ENCODE assay signal across 12 cellular contexts in the genomic region with DNA sequence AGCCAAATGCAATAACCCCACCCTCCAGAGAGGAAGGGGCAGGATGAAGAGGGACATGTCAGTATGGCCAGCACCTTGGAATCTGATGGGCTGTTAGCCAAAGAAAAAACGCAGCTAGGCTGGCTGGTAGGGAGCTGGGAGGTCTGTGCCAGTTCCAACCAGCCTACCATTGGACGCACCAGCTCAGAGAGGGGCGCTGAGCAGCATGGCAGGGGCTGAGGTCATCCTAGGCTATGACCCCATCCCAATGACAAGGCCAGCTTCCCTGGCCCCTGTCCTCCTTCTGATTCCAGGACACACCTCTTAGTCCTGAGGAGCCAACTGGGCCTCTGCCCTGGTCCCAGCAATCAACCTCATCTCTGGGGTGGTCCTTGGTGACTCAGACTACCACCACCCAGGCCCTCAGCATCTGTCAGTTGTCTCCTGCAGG. TPM values are rescaled to one million over a fixed set of nuclear protein-coding genes. Genes with fewer than 3 reads are reported as not detected.
A peak's percentile ranks its signal among the peaks of the same experiment; 100 is the strongest.
DNase-seq lines count a peak whose midpoint lies in the region; ATAC-seq and TF ChIP-seq lines count a peak whose summit lies in the region.
"Had no signal": no experiment of that assay in that cellular context is flagged by ENCODE, and none has a peak within 500 bp of the region (broad histone marks: within the 10 kb centered on the region; RNA-seq: fewer than 3 reads in every experiment).

No MANE protein-coding gene starts in this region.

- H3K4me3 ChIP-seq in lower lobe of right lung (no peak overlapping the region), upper lobe of left lung (no peak overlapping the region)

- H3K36me3 ChIP-seq in lower lobe of right lung (peaks cover under 1% of the 10 kb centered on the region), upper lobe of left lung (no peaks in the 10 kb centered on the region)

- H3K4me3 Mint-ChIP-seq in MCF 10A (ENCODE audit: unreplicated experiment), result no peak overlapping the region
- H3K4me3 Mint-ChIP-seq in effector memory CD8-positive, alpha-beta T cell, result no peak overlapping the region

- peaks cover 70% of the 10 kb centered on the region for H3K4me1 Mint-ChIP-seq in MCF 10A (ENCODE audit: insufficient read depth, unreplicated experiment)
- H3K4me1 Mint-ChIP-seq in effector memory CD8-positive, alpha-beta T cell (ENCODE audit: low read depth in 2 of 2), result peaks cover 22 to 23% of the 10 kb centered on the region in 2 donors

- TF ChIP-seq POLR2A in upper lobe of left lung (IDR thresholded peaks at IDR 0.05), result no peak

- H3K27me3 ChIP-seq in lower lobe of right lung (ENCODE audit: low read depth) (no peaks in the 10 kb centered on the region), upper lobe of left lung (no peaks in the 10 kb centered on the region)

- H3K27ac ChIP-seq in lower lobe of right lung, result peak overlapping the region; percentile 40
- peak overlapping the region in 3 of 4 donors; percentile 2 to 35 (median 25) for H3K27ac ChIP-seq in upper lobe of left lung

- no peaks in the 10 kb centered on the region for H3K9me3 Mint-ChIP-seq in MCF 10A (ENCODE audit: unreplicated experiment)
- no peaks in the 10 kb centered on the region for H3K9me3 Mint-ChIP-seq in effector memory CD8-positive, alpha-beta T cell

- H3K36me3 Mint-ChIP-seq in MCF 10A (ENCODE audit: insufficient read depth, unreplicated experiment), result peaks cover 15% of the 10 kb centered on the region
- H3K36me3 Mint-ChIP-seq in effector memory CD8-positive, alpha-beta T cell (ENCODE audit: insufficient read depth), result no peaks in the 10 kb centered on the region

- peak overlapping the region; percentile 57 for H3K27ac Mint-ChIP-seq in MCF 10A (ENCODE audit: low read depth, unreplicated experiment)
- no peak overlapping the region for H3K27ac Mint-ChIP-seq in effector memory CD8-positive, alpha-beta T cell

- intact Hi-C loops in MCF 10A (cut with micrococcal nuclease), result no loop called here
- intact Hi-C loops in lower lobe of right lung (cut with DNase I), result no loop called here

- CTCF ChIA-PET in MCF 10A (lab: Yijun Ruan, JAX), result interaction anchor here (0.5 to 2.6 kb wide), 4 partner anchors 10 to 139 kb away, joined by 3 to 9 read pairs (median 4); no protein-coding TSS in a partner anchor

- TF ChIP-seq EP300 in Ishikawa (IDR thresholded peaks at IDR 0.05; ENCODE audit: borderline replicate concordance) (no peak), upper lobe of left lung (IDR thresholded peaks at IDR 0.05) (no peak)

- no peaks in the 10 kb centered on the region for H3K27me3 Mint-ChIP-seq in MCF 10A (ENCODE audit: insufficient read depth, unreplicated experiment)
- H3K27me3 Mint-ChIP-seq in effector memory CD8-positive, alpha-beta T cell, result peaks cover 6 to 22% of the 10 kb centered on the region in 2 donors

- POLR2A ChIA-PET in MCF 10A (lab: Yijun Ruan, JAX), result interaction anchor here (0.8 to 3.5 kb wide), 4 partner anchors 9 to 16 kb away, joined by 3 to 25 read pairs (median 4); no protein-coding TSS in a partner anchor

- WGBS in upper lobe of left lung, 2 donors, result 54% methylated on average over 3 of the region's 3 CpGs; no CpG with 5 or more reads in 1 of the 2 donors

- TF ChIP-seq RAD21 in Ishikawa (IDR thresholded peaks at IDR 0.05; ENCODE audit: low read depth), result no peak

- DNase-seq in MCF 10A (ENCODE audit: unreplicated experiment) (no peak), lower lobe of right lung (no peak), upper lobe of left lung (no peak), inferior parietal cortex (ENCODE audit: extremely low spot score) (no peak), GM03348 (ENCODE audit: low spot score) (no peak)
- no peak for DNase-seq in effector memory CD8-positive, alpha-beta T cell
- DNase-seq: amniotic stem cell; GOT3; Karpas-422; NCI-H446; stimulated activated CD8-positive, alpha-beta memory T cell treated with anti-CD3 and anti-CD28 coated beads, Interleukin-4, amount 100 ng/mL, for 48 hours had no signal

- peak; percentile 3 to 4 for ATAC-seq in lower lobe of right lung
- ATAC-seq in upper lobe of left lung (ENCODE audit: low FRiP score in 2 of 2), result no peak
- no peak for ATAC-seq in effector memory CD8-positive, alpha-beta T cell (replicated peaks)

- H3K9me3 ChIP-seq in lower lobe of right lung (no peaks in the 10 kb centered on the region), upper lobe of left lung (no peaks in the 10 kb centered on the region)

- H3K4me1 ChIP-seq in lower lobe of right lung (peaks cover 74% of the 10 kb centered on the region), upper lobe of left lung (peaks cover 55 to 63% (median 59%) of the 10 kb centered on the region in 4 donors)

- no peak for TF ChIP-seq CTCF in MCF 10A (IDR thresholded peaks at IDR 0.05; ENCODE audit: unreplicated experiment)
- TF ChIP-seq CTCF in lower lobe of right lung (IDR thresholded peaks at IDR 0.05), result no peak
- no peak for TF ChIP-seq CTCF in upper lobe of left lung (IDR thresholded peaks at IDR 0.05)

- BruUV-seq in MCF 10A (replicated peaks; lab: Mats Ljungman, UMichigan), result no TSS peak

TF ChIP-seq in Ishikawa, 13 proteins besides CTCF, POLR2A, EP300 and RAD21:
- TF ChIP-seq TAF1 (IDR thresholded peaks at IDR 0.05; ENCODE audit: low read depth), result no peak
- peak; percentile 34; the same call in 1 of the 2 replicates for TF ChIP-seq NFIC (IDR thresholded peaks at IDR 0.05)
- no peak for TF ChIP-seq EGR1 (IDR thresholded peaks at IDR 0.05)
- no peak for TF ChIP-seq ZBTB7A (IDR thresholded peaks at IDR 0.05; ENCODE audit: low read depth)
- no peak for TF ChIP-seq TEAD4 (IDR thresholded peaks at IDR 0.05)
- TF ChIP-seq, protein P1, sequence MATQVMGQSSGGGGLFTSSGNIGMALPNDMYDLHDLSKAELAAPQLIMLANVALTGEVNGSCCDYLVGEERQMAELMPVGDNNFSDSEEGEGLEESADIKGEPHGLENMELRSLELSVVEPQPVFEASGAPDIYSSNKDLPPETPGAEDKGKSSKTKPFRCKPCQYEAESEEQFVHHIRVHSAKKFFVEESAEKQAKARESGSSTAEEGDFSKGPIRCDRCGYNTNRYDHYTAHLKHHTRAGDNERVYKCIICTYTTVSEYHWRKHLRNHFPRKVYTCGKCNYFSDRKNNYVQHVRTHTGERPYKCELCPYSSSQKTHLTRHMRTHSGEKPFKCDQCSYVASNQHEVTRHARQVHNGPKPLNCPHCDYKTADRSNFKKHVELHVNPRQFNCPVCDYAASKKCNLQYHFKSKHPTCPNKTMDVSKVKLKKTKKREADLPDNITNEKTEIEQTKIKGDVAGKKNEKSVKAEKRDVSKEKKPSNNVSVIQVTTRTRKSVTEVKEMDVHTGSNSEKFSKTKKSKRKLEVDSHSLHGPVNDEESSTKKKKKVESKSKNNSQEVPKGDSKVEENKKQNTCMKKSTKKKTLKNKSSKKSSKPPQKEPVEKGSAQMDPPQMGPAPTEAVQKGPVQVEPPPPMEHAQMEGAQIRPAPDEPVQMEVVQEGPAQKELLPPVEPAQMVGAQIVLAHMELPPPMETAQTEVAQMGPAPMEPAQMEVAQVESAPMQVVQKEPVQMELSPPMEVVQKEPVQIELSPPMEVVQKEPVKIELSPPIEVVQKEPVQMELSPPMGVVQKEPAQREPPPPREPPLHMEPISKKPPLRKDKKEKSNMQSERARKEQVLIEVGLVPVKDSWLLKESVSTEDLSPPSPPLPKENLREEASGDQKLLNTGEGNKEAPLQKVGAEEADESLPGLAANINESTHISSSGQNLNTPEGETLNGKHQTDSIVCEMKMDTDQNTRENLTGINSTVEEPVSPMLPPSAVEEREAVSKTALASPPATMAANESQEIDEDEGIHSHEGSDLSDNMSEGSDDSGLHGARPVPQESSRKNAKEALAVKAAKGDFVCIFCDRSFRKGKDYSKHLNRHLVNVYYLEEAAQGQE (IDR thresholded peaks at IDR 0.05; ENCODE audit: low read depth), result no peak
- TF ChIP-seq, protein P2, sequence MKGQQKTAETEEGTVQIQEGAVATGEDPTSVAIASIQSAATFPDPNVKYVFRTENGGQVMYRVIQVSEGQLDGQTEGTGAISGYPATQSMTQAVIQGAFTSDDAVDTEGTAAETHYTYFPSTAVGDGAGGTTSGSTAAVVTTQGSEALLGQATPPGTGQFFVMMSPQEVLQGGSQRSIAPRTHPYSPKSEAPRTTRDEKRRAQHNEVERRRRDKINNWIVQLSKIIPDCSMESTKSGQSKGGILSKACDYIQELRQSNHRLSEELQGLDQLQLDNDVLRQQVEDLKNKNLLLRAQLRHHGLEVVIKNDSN (IDR thresholded peaks at IDR 0.05), result no peak
TF ChIP-seq in Ishikawa: peak in this region for 1.

RNA-seq across cellular contexts. Expression of a gene that starts 12.2 kb away (rescaled TPM):
- total RNA-seq in MCF 10A (2022) (239 and 312 TPM in 2 replicates), lower lobe of right lung (124 TPM), upper lobe of left lung (100 to 1,000 TPM; 117 to 195 (median 157) TPM)

Comparison
In these comparisons a context has a peak if more than half of its experiments do, and no peak if none do; other contexts are left out.
1. ATAC-seq: peak in lower lobe of right lung (2 of 2); none in upper lobe of left lung (0 of 2) and effector memory CD8-positive, alpha-beta T cell (single experiment).